8 cellular contexts compared by ENCODE assay signal in the genomic region with DNA sequence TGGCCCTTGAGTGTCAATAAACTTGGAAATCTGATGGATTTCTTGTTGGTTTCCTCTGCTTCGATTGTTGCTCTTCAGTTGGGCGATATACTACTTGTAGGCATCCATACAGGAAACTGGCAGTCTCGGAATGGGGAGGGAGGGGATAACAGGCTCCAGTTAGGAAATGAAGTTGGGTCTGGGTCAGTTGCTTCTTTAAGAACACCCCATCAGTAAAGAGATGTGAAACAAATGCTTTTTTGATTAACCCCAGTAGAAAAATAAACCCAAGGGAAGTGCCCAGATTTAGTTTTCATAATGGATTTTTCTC. TPM values are rescaled to one million over a fixed set of nuclear protein-coding genes. Genes with fewer than 3 reads are reported as not detected.
A peak's percentile ranks its signal among the peaks of the same experiment; 100 is the strongest.
DNase-seq lines count a peak whose midpoint lies in the region; ATAC-seq and TF ChIP-seq lines count a peak whose summit lies in the region.

No MANE protein-coding gene starts in this region.

- no peak for ATAC-seq in central memory CD8-positive, alpha-beta T cell (replicated peaks; ENCODE audit: extremely low read depth, poor library complexity, severe bottlenecking)
- ATAC-seq in natural killer cell (no peak), HG03196 (IDR thresholded peaks at IDR 0.05; ENCODE audit: unreplicated experiment) (no peak)

- H3K36me3 Mint-ChIP-seq in activated CD4-positive, alpha-beta T cell treated with anti-CD3 and anti-CD28 coated beads, Interleukin-2, amount 10 ng/mL, durations not matched to agents 7 days and 5 days (ENCODE audit: low read depth): peaks cover 7% of the 10 kb centered on the region
- peaks cover 11% of the 10 kb centered on the region for H3K36me3 Mint-ChIP-seq in central memory CD8-positive, alpha-beta T cell (ENCODE audit: insufficient read depth)
- H3K36me3 Mint-ChIP-seq in natural killer cell: no peaks in the 10 kb centered on the region

- CTCF ChIA-PET in activated CD4-positive, alpha-beta T cell treated with anti-CD3 and anti-CD28 coated beads, Interleukin-2, amount 10 ng/mL, durations not matched to agents 7 days and 5 days (lab: Charles Lee): no interaction called here

- H3K4me3 Mint-ChIP-seq in activated CD4-positive, alpha-beta T cell treated with anti-CD3 and anti-CD28 coated beads, Interleukin-2, amount 10 ng/mL, durations not matched to agents 7 days and 5 days: peak overlapping the region; percentile 94
- peak overlapping the region; percentile 99 for H3K4me3 Mint-ChIP-seq in central memory CD8-positive, alpha-beta T cell
- peak overlapping the region; percentile 99 for H3K4me3 Mint-ChIP-seq in natural killer cell

- intact Hi-C loops in natural killer cell (cut with micrococcal nuclease): loop anchor here (2.0 kb wide), 2 partner anchors 831 to 923 kb away; partner anchors contain the start of genes CGGBP1 and ZNF654

- H3K36me3 ChIP-seq in HUES6 (ENCODE audit: control insufficient read depth, insufficient read depth, low read length): no peaks in the 10 kb centered on the region

- no peaks in the 10 kb centered on the region; the same call in 1 of the 2 replicates for H3K4me1 ChIP-seq in HUES6 (ENCODE audit: control insufficient read depth, insufficient read depth, low read length)

- peaks cover 20% of the 10 kb centered on the region for H3K27me3 Mint-ChIP-seq in activated CD4-positive, alpha-beta T cell treated with anti-CD3 and anti-CD28 coated beads, Interleukin-2, amount 10 ng/mL, durations not matched to agents 7 days and 5 days
- peaks cover 6% of the 10 kb centered on the region for H3K27me3 Mint-ChIP-seq in central memory CD8-positive, alpha-beta T cell
- H3K27me3 Mint-ChIP-seq in natural killer cell (ENCODE audit: low read depth in 2 of 2): peaks cover 7 to 10% of the 10 kb centered on the region in 2 donors

- peak overlapping the region; percentile 81 for H3K9ac ChIP-seq in HUES6 (ENCODE audit: low read length)

- POLR2A ChIA-PET in activated CD4-positive, alpha-beta T cell treated with anti-CD3 and anti-CD28 coated beads, Interleukin-2, amount 10 ng/mL, durations not matched to agents 7 days and 5 days (lab: Charles Lee): interaction anchor here (0.7 kb wide), 1 partner anchor 1723 kb away, joined by 3 read pairs; no protein-coding TSS in a partner anchor

- no peak for DNase-seq in activated CD4-positive, alpha-beta T cell treated with anti-CD3 and anti-CD28 coated beads, Interleukin-2, amount 10 ng/mL, durations not matched to agents 7 days and 5 days
- DNase-seq in activated CD4-positive, alpha-beta T cell treated with anti-CD3 and anti-CD28 coated beads for 48 hours: no peak
- DNase-seq in central memory CD8-positive, alpha-beta T cell (ENCODE audit: low spot score in 2 of 2): no peak
- no peak for DNase-seq in natural killer cell
- no peak for DNase-seq in NCI-H774 (lab: John Stamatoyannopoulos, UW)
- DNase-seq in inferior parietal cortex (ENCODE audit: extremely low spot score): no peak

- H3K4me1 Mint-ChIP-seq in activated CD4-positive, alpha-beta T cell treated with anti-CD3 and anti-CD28 coated beads, Interleukin-2, amount 10 ng/mL, durations not matched to agents 7 days and 5 days: peaks cover 26% of the 10 kb centered on the region
- peaks cover 43% of the 10 kb centered on the region for H3K4me1 Mint-ChIP-seq in central memory CD8-positive, alpha-beta T cell
- H3K4me1 Mint-ChIP-seq in natural killer cell: peaks cover 38 to 48% of the 10 kb centered on the region in 2 donors

- H3K27me3 ChIP-seq in HUES6 (ENCODE audit: control insufficient read depth, insufficient read depth, low read length): no peaks in the 10 kb centered on the region

- H3K9me3 ChIP-seq in HUES6 (ENCODE audit: control insufficient read depth, insufficient read depth, low read depth, low read length): no peaks in the 10 kb centered on the region

- H3K4me3 ChIP-seq in HUES6 (ENCODE audit: low read depth, low read length): peak overlapping the region; percentile 92

- peak overlapping the region; percentile 68; the same call in 1 of the 2 replicates for H3K27ac ChIP-seq in HUES6 (ENCODE audit: low read depth, low read length)

- TF ChIP-seq CTCF in natural killer cell (IDR thresholded peaks at IDR 0.05): no peak

- peak overlapping the region; percentile 96 for H3K27ac Mint-ChIP-seq in activated CD4-positive, alpha-beta T cell treated with anti-CD3 and anti-CD28 coated beads, Interleukin-2, amount 10 ng/mL, durations not matched to agents 7 days and 5 days
- peak overlapping the region; percentile 98 for H3K27ac Mint-ChIP-seq in central memory CD8-positive, alpha-beta T cell (ENCODE audit: low read depth)
- peak overlapping the region; percentile 94 to 100 for H3K27ac Mint-ChIP-seq in natural killer cell

- no peaks in the 10 kb centered on the region for H3K9me3 Mint-ChIP-seq in activated CD4-positive, alpha-beta T cell treated with anti-CD3 and anti-CD28 coated beads, Interleukin-2, amount 10 ng/mL, durations not matched to agents 7 days and 5 days
- H3K9me3 Mint-ChIP-seq in central memory CD8-positive, alpha-beta T cell: no peaks in the 10 kb centered on the region
- no peaks in the 10 kb centered on the region for H3K9me3 Mint-ChIP-seq in natural killer cell

RNA-seq across cellular contexts. Expression of gene CHMP2B, which starts 0.7 kb away (rescaled TPM):
- 10 to 100 TPM; 21.2 to 24.1 TPM for total RNA-seq in activated CD4-positive, alpha-beta T cell treated with anti-CD3 and anti-CD28 coated beads, Interleukin-2, amount 10 ng/mL, durations not matched to agents 7 days and 5 days
- total RNA-seq in natural killer cell: 10 to 100 TPM; 22.0 to 34.2 (median 29.1) TPM

RNA-seq across cellular contexts. Expression of gene POU1F1, which starts 48.6 kb away (rescaled TPM):
- not detected for total RNA-seq in activated CD4-positive, alpha-beta T cell treated with anti-CD3 and anti-CD28 coated beads, Interleukin-2, amount 10 ng/mL, durations not matched to agents 7 days and 5 days
- not detected for total RNA-seq in natural killer cell
